8 cellular contexts compared by ENCODE assay signal in genomic region chr7:140397784-140398750, GRCh38. TPM values are rescaled to one million over a fixed set of nuclear protein-coding genes. Genes with fewer than 3 reads are reported as not detected.
A peak's percentile ranks its signal among the peaks of the same experiment; 100 is the strongest.
DNase-seq lines count a peak whose midpoint lies in the region; ATAC-seq and TF ChIP-seq lines count a peak whose summit lies in the region.

Gene SLC37A3, minus strand, starts transcription at chr7:140398530. Its CDS starts 16,004 bp downstream, at chr7:140382526.

- no peaks in the 10 kb centered on the region for H3K9me3 Mint-ChIP-seq in HFFc6
- H3K9me3 Mint-ChIP-seq in T-helper 1 cell treated with Interleukin-12 subunit alpha and Interleukin-12 subunit beta and Interleukin-4 antibody, amounts not matched to agents 30 μg/mL and 1 μg/mL, for 36 hours, result no peaks in the 10 kb centered on the region

- ATAC-seq in left cardiac atrium, result peak; percentile 99

- H3K4me3 Mint-ChIP-seq in HFFc6, result peak within 1 kb of the TSS; percentile 96
- peak within 1 kb of the TSS; percentile 93 for H3K4me3 Mint-ChIP-seq in T-helper 1 cell treated with Interleukin-12 subunit alpha and Interleukin-12 subunit beta and Interleukin-4 antibody, amounts not matched to agents 30 μg/mL and 1 μg/mL, for 36 hours

- H3K36me3 ChIP-seq in prostate gland, result no peaks in the 10 kb centered on the region

- H3K27ac Mint-ChIP-seq in HFFc6, result peak within 1 kb of the TSS; percentile 93
- peak within 1 kb of the TSS; percentile 93 for H3K27ac Mint-ChIP-seq in T-helper 1 cell treated with Interleukin-12 subunit alpha and Interleukin-12 subunit beta and Interleukin-4 antibody, amounts not matched to agents 30 μg/mL and 1 μg/mL, for 36 hours

- TF ChIP-seq CTCF in GM10266 (IDR thresholded peaks at IDR 0.05; ENCODE audit: control insufficient read depth, insufficient read depth, low read depth, missing control alignments), result no peak
- TF ChIP-seq CTCF in HFFc6 (IDR thresholded peaks at IDR 0.05), result 0 out of 2 replicates have a peak, but pooled peaks have one; percentile 22
- TF ChIP-seq CTCF in prostate gland (IDR thresholded peaks at IDR 0.05), result peak in 3 of 4 experiments; percentile 29 to 68 (median 45)

- no peaks in the 10 kb centered on the region for H3K27me3 ChIP-seq in prostate gland (replicated peaks; ENCODE audit: insufficient read depth)

- peaks cover 28% of the 10 kb centered on the region for H3K4me1 Mint-ChIP-seq in HFFc6 (ENCODE audit: low read depth)
- H3K4me1 Mint-ChIP-seq in T-helper 1 cell treated with Interleukin-12 subunit alpha and Interleukin-12 subunit beta and Interleukin-4 antibody, amounts not matched to agents 30 μg/mL and 1 μg/mL, for 36 hours (ENCODE audit: low read depth), result peaks cover 25% of the 10 kb centered on the region

- H3K4me1 ChIP-seq in prostate gland (replicated peaks), result no peaks in the 10 kb centered on the region

- peaks cover 4% of the 10 kb centered on the region; the same call in 1 of the 2 replicates for H3K27me3 Mint-ChIP-seq in HFFc6 (ENCODE audit: insufficient read depth)
- no peaks in the 10 kb centered on the region for H3K27me3 Mint-ChIP-seq in T-helper 1 cell treated with Interleukin-12 subunit alpha and Interleukin-12 subunit beta and Interleukin-4 antibody, amounts not matched to agents 30 μg/mL and 1 μg/mL, for 36 hours (ENCODE audit: low read depth)

- no peaks in the 10 kb centered on the region for H3K9me3 ChIP-seq in prostate gland

- intact Hi-C loops in left cardiac atrium (cut with DNase I) (no loop called here), prostate gland (cut with DNase I) (no loop called here)

- peak within 1 kb of the TSS; percentile 82 to 85 for H3K27ac ChIP-seq in prostate gland

- H3K36me3 Mint-ChIP-seq in HFFc6 (ENCODE audit: low read depth), result no peaks in the 10 kb centered on the region
- peaks cover 14% of the 10 kb centered on the region for H3K36me3 Mint-ChIP-seq in T-helper 1 cell treated with Interleukin-12 subunit alpha and Interleukin-12 subunit beta and Interleukin-4 antibody, amounts not matched to agents 30 μg/mL and 1 μg/mL, for 36 hours (ENCODE audit: low read depth)

- DNase-seq in GM10266 (ENCODE audit: extremely low spot score), result peak; percentile 93
- peak; percentile 54 for DNase-seq in HFFc6
- DNase-seq in NCI-H1092 treated with DMSO at 0.1 percent for 48 hours (lab: John Stamatoyannopoulos, UW), result peak; percentile 77
- peak; percentile 28 for DNase-seq in amniotic stem cell (lab: John Stamatoyannopoulos, UW)
- peak; percentile 89 for DNase-seq in left cardiac atrium
- DNase-seq in prostate gland (ENCODE audit: low spot score), result peak; percentile 83
- DNase-seq in ureter (ENCODE audit: low spot score), result peak; percentile 86

- peak within 1 kb of the TSS; percentile 99 for H3K4me3 ChIP-seq in prostate gland

- TF ChIP-seq POLR2A in prostate gland (IDR thresholded peaks at IDR 0.05), result peak; percentile 74

- under 1% methylated on average over 63 of the region's 66 CpGs for WGBS in prostate gland

RNA-seq across cellular contexts. Expression of gene SLC37A3, which starts in this region (rescaled TPM):
- total RNA-seq in HFFc6 (2021; fragmentation: NEBNext Ultra II Directional; extraction: Animal tissue kit (Norgen Biotek cat#: 25700)), result 10 to 100 TPM; 26.3 to 32.8 (median 27.1) TPM
- total RNA-seq in left cardiac atrium (10 to 100 TPM; 11.4 to 18.7 TPM), prostate gland (10 to 100 TPM; 25.8 to 38.8 TPM), ureter (35.8 TPM)

Comparison
In these comparisons a context has a peak if more than half of its experiments do, and no peak if none do; other contexts are left out.
1. Peak in every context shown above with its lines: DNase-seq, ATAC-seq, H3K4me3 ChIP-seq and H3K27ac ChIP-seq.
2. DNase-seq: peak in every context shown above with its lines; median percentile 93 in GM10266; 89 in left cardiac atrium; 86 in ureter; 83 in prostate gland; 77 in NCI-H1092 treated with DMSO at 0.1 percent for 48 hours; 54 in HFFc6; 28 in amniotic stem cell.